ENCODE assay signal across 12 cellular contexts in genomic region chr10:43399911-43400310, GRCh38. TPM values are rescaled to one million over a fixed set of nuclear protein-coding genes. Genes with fewer than 3 reads are reported as not detected.
DNase-seq lines count a peak whose midpoint lies in the region; ATAC-seq, FAIRE-seq and TF ChIP-seq lines count a peak whose summit lies in the region.
"Had no signal": no experiment of that assay in that cellular context is flagged by ENCODE, and none has a peak within 500 bp of the region (broad histone marks: within the 10 kb centered on the region; RNA-seq: fewer than 3 reads in every experiment).

No MANE protein-coding gene starts in this region.

- H3K79me2 ChIP-seq in H9 (ENCODE audit: insufficient read depth, low read length): peaks cover 68% of the 10 kb centered on the region

- H3K27ac ChIP-seq in A549 (peak overlapping the region in 1 of 2 experiments; percentile 97; a peak in 1 of 6 replicates), H9 (ENCODE audit: insufficient read length, low read depth, low read length) (no peak overlapping the region), heart right ventricle (peak overlapping the region in 1 of 10 donors; percentile 98)
- H3K27ac ChIP-seq: SJCRH30 had no signal

- H3K9ac ChIP-seq in H9 (ENCODE audit: extremely low read depth, insufficient read length, low read length): no peak overlapping the region

- peaks cover 12 to 47% (median 22%) of the 10 kb centered on the region in 3 experiments; a peak in 6 of 7 replicates for H3K36me3 Mint-ChIP-seq in H9 (ENCODE audit: insufficient read depth in 1 of 3, low read depth in 3 of 3)
- peaks cover 82% of the 10 kb centered on the region for H3K36me3 Mint-ChIP-seq in activated CD8-positive, alpha-beta T cell treated with anti-CD3 and anti-CD28 coated beads, Interleukin-2, amount 10 ng/mL, durations not matched to agents 7 days and 5 days (ENCODE audit: low read depth)

- no peak overlapping the region for H2BK5ac ChIP-seq in H9 (ENCODE audit: insufficient read length, low read length)

- H3K56ac ChIP-seq in H9 (ENCODE audit: insufficient read length, low read depth, low read length): no peak overlapping the region

- H4K20me1 ChIP-seq in H9 (ENCODE audit: control insufficient read depth, insufficient read depth, insufficient read length): no peaks in the 10 kb centered on the region

- peaks cover 0 to 61% (median 0%) of the 10 kb centered on the region in 9 donors for H3K36me3 ChIP-seq in heart right ventricle

- POLR2A ChIA-PET in A549 (lab: Yijun Ruan, JAX): interaction anchor here (0.6 to 1.2 kb wide), 3 partner anchors 8 to 43 kb away, joined by 3 to 6 read pairs (median 4); partner anchors contain the start of gene HNRNPF
- POLR2A ChIA-PET in activated CD8-positive, alpha-beta T cell treated with anti-CD3 and anti-CD28 coated beads, Interleukin-2, amount 10 ng/mL, durations not matched to agents 7 days and 5 days (lab: Charles Lee): interaction anchor here (0.9 to 8.7 kb wide), 2 partner anchors 7 to 21 kb away, joined by 3 to 179 read pairs; partner anchors contain the start of gene HNRNPF

- H4K5ac ChIP-seq in H9 (ENCODE audit: insufficient read length, low read depth, low read length): no peak overlapping the region

- no peak overlapping the region for H3K14ac ChIP-seq in H9 (ENCODE audit: insufficient read depth, low read length)

- CTCF ChIA-PET in A549 (lab: Yijun Ruan, JAX): interaction anchor here (0.6 to 2.6 kb wide), 5 partner anchors 8 to 107 kb away, joined by 4 to 7 read pairs (median 5); no protein-coding TSS in a partner anchor
- CTCF ChIA-PET in activated CD8-positive, alpha-beta T cell treated with anti-CD3 and anti-CD28 coated beads, Interleukin-2, amount 10 ng/mL, durations not matched to agents 7 days and 5 days (lab: Charles Lee): interaction anchor here (1.0 to 1.5 kb wide), 3 partner anchors 10 to 107 kb away, joined by 4 to 5 read pairs (median 5); no protein-coding TSS in a partner anchor

- H4K8ac ChIP-seq in H9 (replicated peaks; ENCODE audit: insufficient read length, low read depth, low read length): no peak overlapping the region

- 87% methylated on average over 3 of the region's 3 CpGs for WGBS in A549 (ENCODE audit: missing lambda C conversion rate)
- WGBS in H9 (ENCODE audit: extremely low coverage, insufficient read length, low lambda C conversion rate): no CpG with 5 or more reads among the region's 3 CpGs
- 93 to 94% methylated on average over 3 of the region's 3 CpGs for WGBS in heart right ventricle, 2 donors

- no peak overlapping the region for H2BK12ac ChIP-seq in H9 (ENCODE audit: insufficient read length, low read depth, low read length)

- TF ChIP-seq EP300 in A549 (IDR thresholded peaks at IDR 0.05): no peak

- H2BK15ac ChIP-seq in H9 (ENCODE audit: low read depth, low read length): no peak overlapping the region

- H3K4me1 Mint-ChIP-seq in H9: peaks cover 69 to 76% of the 10 kb centered on the region in 2 experiments
- H3K4me1 Mint-ChIP-seq in activated CD8-positive, alpha-beta T cell treated with anti-CD3 and anti-CD28 coated beads, Interleukin-2, amount 10 ng/mL, durations not matched to agents 7 days and 5 days (ENCODE audit: low read depth): peaks cover 72% of the 10 kb centered on the region

- no peak overlapping the region for H3K18ac ChIP-seq in H9 (ENCODE audit: insufficient read length, low read depth, low read length)

- H2BK120ac ChIP-seq in H9 (ENCODE audit: low read depth, low read length, poor library complexity, severe bottlenecking): no peak overlapping the region

- no peak overlapping the region for H2AFZ ChIP-seq in H9 (ENCODE audit: low read length)

- DNase-seq in A549 (ENCODE audit: low read depth in 1 of 2, low spot score in 1 of 2) (no peak), H9 (no peak), mesenteric fat pad (ENCODE audit: low spot score) (peak; percentile 53), sciatic nerve (ENCODE audit: low spot score) (no peak), heart right ventricle (no peak), OCI-M2 (lab: John Stamatoyannopoulos, UW; ENCODE audit: unreplicated experiment) (no peak), SIG-M5 (lab: John Stamatoyannopoulos, UW) (no peak)
- DNase-seq in activated CD8-positive, alpha-beta T cell treated with anti-CD3 and anti-CD28 coated beads, Interleukin-2, amount 10 ng/mL, durations not matched to agents 7 days and 5 days: no peak
- DNase-seq: hypothalamus, NCI-H2171 treated with DMSO at 0.1 percent for 48 hours, SJCRH30 had no signal

- H3K27me3 Mint-ChIP-seq in H9 (ENCODE audit: low read depth): peaks cover 2% of the 10 kb centered on the region
- no peaks in the 10 kb centered on the region for H3K27me3 Mint-ChIP-seq in activated CD8-positive, alpha-beta T cell treated with anti-CD3 and anti-CD28 coated beads, Interleukin-2, amount 10 ng/mL, durations not matched to agents 7 days and 5 days (ENCODE audit: low read depth)

- ATAC-seq in A549 (no peak), sciatic nerve (no peak), heart right ventricle (no peak)
- no peak for ATAC-seq in activated CD8-positive, alpha-beta T cell treated with anti-CD3 and anti-CD28 coated beads, Interleukin-2, amount 10 ng/mL, durations not matched to agents 7 days and 5 days

- no peak overlapping the region for H4K91ac ChIP-seq in H9 (ENCODE audit: insufficient read length, low read depth, low read length)

- TF ChIP-seq CTCF in A549 (IDR thresholded peaks at IDR 0.05): no peak
- no peak for TF ChIP-seq CTCF in H9 (conservative IDR thresholded peaks at IDR 0.05)
- TF ChIP-seq CTCF in heart right ventricle (IDR thresholded peaks at IDR 0.05): no peak

- H3K9me3 Mint-ChIP-seq in H9: no peaks in the 10 kb centered on the region; a peak in 1 of 5 replicates
- H3K9me3 Mint-ChIP-seq in activated CD8-positive, alpha-beta T cell treated with anti-CD3 and anti-CD28 coated beads, Interleukin-2, amount 10 ng/mL, durations not matched to agents 7 days and 5 days (ENCODE audit: insufficient read depth): no peaks in the 10 kb centered on the region

- H3K27ac Mint-ChIP-seq in H9: peak overlapping the region in 2 of 3 experiments; percentile 53 to 77; a peak in 6 of 7 replicates
- H3K27ac Mint-ChIP-seq in activated CD8-positive, alpha-beta T cell treated with anti-CD3 and anti-CD28 coated beads, Interleukin-2, amount 10 ng/mL, durations not matched to agents 7 days and 5 days: peak overlapping the region; percentile 91

- no peak overlapping the region for H3K23ac ChIP-seq in H9 (ENCODE audit: insufficient read length, low read depth, low read length)

- H2BK20ac ChIP-seq in H9 (ENCODE audit: low read depth, low read length, poor library complexity, severe bottlenecking): no peak overlapping the region

- no peak overlapping the region for H3T11ph ChIP-seq in H9 (ENCODE audit: low read length)

- H3K23me2 ChIP-seq in H9 (ENCODE audit: insufficient read length, low read depth, low read length, poor library complexity, severe bottlenecking): peaks cover 10% of the 10 kb centered on the region

- H3K4me3 ChIP-seq in A549 (no peak overlapping the region), heart right ventricle (no peak overlapping the region)
- H3K4me3 ChIP-seq: SJCRH30 had no signal

- TF ChIP-seq POLR2A in A549 (IDR thresholded peaks at IDR 0.05; ENCODE audit: low read length): no peak

- H3K27me3 ChIP-seq in H9 (ENCODE audit: insufficient read depth, low read length) (no peaks in the 10 kb centered on the region), heart right ventricle (no peaks in the 10 kb centered on the region)
- H3K27me3 ChIP-seq: SJCRH30 had no signal

- no peaks in the 10 kb centered on the region for H3K9me3 ChIP-seq in A549
- H3K9me3 ChIP-seq in H9 (ENCODE audit: control insufficient read depth, low read depth, low read length): no peaks in the 10 kb centered on the region
- no peaks in the 10 kb centered on the region for H3K9me3 ChIP-seq in heart right ventricle
- H3K9me3 ChIP-seq: SJCRH30 had no signal

- TF ChIP-seq RAD21 in A549 (conservative IDR thresholded peaks at IDR 0.05 in 1 of 2, IDR thresholded peaks at IDR 0.05 in 1 of 2): no peak

- H3K79me1 ChIP-seq in H9 (ENCODE audit: insufficient read depth, low read depth, low read length, poor library complexity, severe bottlenecking): no peaks in the 10 kb centered on the region

- H3K4me3 Mint-ChIP-seq in H9: no peak overlapping the region; a peak in 2 of 5 replicates
- peak overlapping the region; percentile 82 for H3K4me3 Mint-ChIP-seq in activated CD8-positive, alpha-beta T cell treated with anti-CD3 and anti-CD28 coated beads, Interleukin-2, amount 10 ng/mL, durations not matched to agents 7 days and 5 days

- no peak overlapping the region for H3K4ac ChIP-seq in H9 (ENCODE audit: low read depth, low read length)

- peak overlapping the region; percentile 99 for H3K4me2 ChIP-seq in A549
- H3K4me2 ChIP-seq in H9 (ENCODE audit: insufficient read depth, insufficient read length, low read length): no peak overlapping the region

- intact Hi-C loops in sciatic nerve (cut with DNase I): no loop called here
- intact Hi-C loops in heart right ventricle (cut with DNase I): loop anchor here in 3 of 10 donors (5.0 kb wide), 1 partner anchor 37 kb away; the partner anchor contains the start of gene ZNF487 (in 3 of the 3)

- H3K4me1 ChIP-seq in A549 (peaks cover 82% of the 10 kb centered on the region), H9 (ENCODE audit: insufficient read depth, low read length) (peaks cover 4% of the 10 kb centered on the region; the same call in 1 of the 2 replicates), heart right ventricle (peaks cover 9 to 93% (median 75%) of the 10 kb centered on the region in 9 donors)
- H3K4me1 ChIP-seq: SJCRH30 had no signal

- FAIRE-seq in A549 (lab: Jason Lieb, UNC): no peak
- FAIRE-seq: D721Med had no signal

- H2AK5ac ChIP-seq in H9 (ENCODE audit: insufficient read length, low read length): no peak overlapping the region

RNA-seq across cellular contexts. Expression of gene HNRNPF, which starts 9.1 kb away (rescaled TPM):
- polyA plus RNA-seq in A549 (2011; rRNA removed): 198 and 271 TPM in 2 replicates
- 236 and 250 TPM in 2 replicates for polyA plus RNA-seq in A549 (2012; cell fraction: cytosol; rRNA removed)
- 275 and 276 TPM in 2 replicates for polyA plus RNA-seq in A549 (2012; cell fraction: nucleus; rRNA removed)
- polyA plus RNA-seq in A549 (2017; fragmentation: RNase III; extraction: RNeasy Plus Mini Kit Qiagen cat#74134 plus additional on column Dnase treatment): 217 to 228 TPM (median 221 TPM) in 3 replicates
- 220 and 241 TPM in 2 replicates for polyA minus RNA-seq in A549 (2011; rRNA and poly(A)+ RNA removed)
- 411 and 420 TPM in 2 replicates for total RNA-seq in H9 (2021)
- 100 to 1,000 TPM; 512 to 515 TPM for total RNA-seq in activated CD8-positive, alpha-beta T cell treated with anti-CD3 and anti-CD28 coated beads, Interleukin-2, amount 10 ng/mL, durations not matched to agents 7 days and 5 days
- total RNA-seq in mesenteric fat pad: 184 TPM
- 130 TPM for total RNA-seq in sciatic nerve
- total RNA-seq in heart right ventricle: 100 to 1,000 TPM in 2 of 10 donors, 10 to 100 TPM in 8; 54.7 to 113 (median 75.2) TPM
- polyA plus RNA-seq in heart right ventricle: 10 to 100 TPM; 26.4 to 77.5 TPM

RNA-seq across cellular contexts. Expression of gene FXYD4, which starts 28.5 kb away (rescaled TPM):
- not detected in 2 replicates for polyA plus RNA-seq in A549 (2011; rRNA removed)
- not detected in 2 replicates for polyA plus RNA-seq in A549 (2012; cell fraction: cytosol; rRNA removed)
- polyA plus RNA-seq in A549 (2012; cell fraction: nucleus; rRNA removed): not detected in 2 replicates
- not detected in 3 replicates for polyA plus RNA-seq in A549 (2017; fragmentation: RNase III; extraction: RNeasy Plus Mini Kit Qiagen cat#74134 plus additional on column Dnase treatment)
- not detected in 2 replicates for polyA minus RNA-seq in A549 (2011; rRNA and poly(A)+ RNA removed)
- total RNA-seq in H9 (2021): not detected in 2 replicates
- not detected for total RNA-seq in activated CD8-positive, alpha-beta T cell treated with anti-CD3 and anti-CD28 coated beads, Interleukin-2, amount 10 ng/mL, durations not matched to agents 7 days and 5 days
- total RNA-seq in mesenteric fat pad: not detected
- total RNA-seq in sciatic nerve: not detected
- total RNA-seq in heart right ventricle: 1 to 10 TPM in 1 of 10 donors, under 1 TPM in 1, not detected in 8; 0.42 to 1.5 TPM
- not detected for polyA plus RNA-seq in heart right ventricle
- total RNA-seq: SJCRH30 had no signal

RNA-seq across cellular contexts. Expression of gene ZNF487, which starts 37.0 kb away (rescaled TPM):
- polyA plus RNA-seq in A549 (2011; rRNA removed): 7.2 and 9.4 TPM in 2 replicates
- polyA plus RNA-seq in A549 (2012; cell fraction: cytosol; rRNA removed): 5.9 and 6.8 TPM in 2 replicates
- 4.3 and 5.4 TPM in 2 replicates for polyA plus RNA-seq in A549 (2012; cell fraction: nucleus; rRNA removed)
- polyA plus RNA-seq in A549 (2017; fragmentation: RNase III; extraction: RNeasy Plus Mini Kit Qiagen cat#74134 plus additional on column Dnase treatment): 3.7 to 4.9 TPM (median 4.3 TPM) in 3 replicates
- polyA minus RNA-seq in A549 (2011; rRNA and poly(A)+ RNA removed): 3.0 and 4.7 TPM in 2 replicates
- total RNA-seq in H9 (2021): 1.3 and 1.4 TPM in 2 replicates
- 1 to 10 TPM; 4.8 to 5.2 TPM for total RNA-seq in activated CD8-positive, alpha-beta T cell treated with anti-CD3 and anti-CD28 coated beads, Interleukin-2, amount 10 ng/mL, durations not matched to agents 7 days and 5 days
- 3.9 TPM for total RNA-seq in mesenteric fat pad
- total RNA-seq in sciatic nerve: 14.3 TPM
- total RNA-seq in heart right ventricle: 1 to 10 TPM; 1.6 to 4.2 (median 2.4) TPM
- polyA plus RNA-seq in heart right ventricle: 1 to 10 TPM; 3.3 to 4.3 TPM
